ENCODE assay signal across 10 cellular contexts in genomic region chr3:27666277-27666676, GRCh38. TPM values are rescaled to one million over a fixed set of nuclear protein-coding genes. Genes with fewer than 3 reads are reported as not detected.
DNase-seq lines count a peak whose midpoint lies in the region; ATAC-seq, FAIRE-seq and TF ChIP-seq lines count a peak whose summit lies in the region.
"Had no signal": no experiment of that assay in that cellular context is flagged by ENCODE, and none has a peak within 500 bp of the region (broad histone marks: within the 10 kb centered on the region; RNA-seq: fewer than 3 reads in every experiment).

No MANE protein-coding gene starts in this region.

- CTCF ChIA-PET in H1 (lab: Charles Lee; ENCODE audit: partially characterized antibody): interaction anchor here (0.6 to 2.0 kb wide), 6 partner anchors 9 to 239 kb away, joined by 3 to 8 read pairs (median 3); no protein-coding TSS in a partner anchor

- H4K5ac ChIP-seq in H1 (ENCODE audit: insufficient read length, low read depth, low read length): no peak overlapping the region

- no peak overlapping the region for H2BK20ac ChIP-seq in H1 (ENCODE audit: low read length)

- TF ChIP-seq POLR2A in H1 (IDR thresholded peaks at IDR 0.05; ENCODE audit: control extremely low read depth in 1 of 2, low read depth in 2 of 2, low read length in 2 of 2): no peak; a peak in 1 of 3 replicates
- no peak for TF ChIP-seq POLR2A in lower leg skin (IDR thresholded peaks at IDR 0.05)

- no peak overlapping the region for H3K4ac ChIP-seq in H1 (replicated peaks; ENCODE audit: insufficient read length, low read depth, low read length)

- no peak for TF ChIP-seq RAD21 in H1 (IDR thresholded peaks at IDR 0.05 in 1 of 2, conservative IDR thresholded peaks at IDR 0.05 in 1 of 2; ENCODE audit: low read depth in 2 of 2, low read length in 2 of 2)

- ATAC-seq in GM19463 (IDR thresholded peaks at IDR 0.05; ENCODE audit: unreplicated experiment): peak; percentile 28
- peak; percentile 65 for ATAC-seq in HG03439 (IDR thresholded peaks at IDR 0.05; ENCODE audit: unreplicated experiment)

- H4K8ac ChIP-seq in H1 (ENCODE audit: extremely low read depth, insufficient read depth, low read length): no peak overlapping the region

- H2BK5ac ChIP-seq in H1 (ENCODE audit: low read depth, low read length): peak overlapping the region; percentile 64; the same call in 1 of the 2 replicates

- no peaks in the 10 kb centered on the region; the same call in 1 of the 2 replicates for H3K23me2 ChIP-seq in H1 (ENCODE audit: low read depth, low read length)

- no peak for TF ChIP-seq CTCF in AG10803 (conservative IDR thresholded peaks at IDR 0.05; ENCODE audit: low read length)
- no peak for TF ChIP-seq CTCF in H1 (IDR thresholded peaks at IDR 0.05; ENCODE audit: control extremely low read depth in 1 of 3, insufficient read depth in 1 of 3, low read depth in 1 of 3, low read length in 3 of 3)
- no peak for TF ChIP-seq CTCF in lower leg skin (IDR thresholded peaks at IDR 0.05)
- no peak for TF ChIP-seq CTCF in GM10266 (IDR thresholded peaks at IDR 0.05; ENCODE audit: control insufficient read depth, insufficient read depth, low read depth, missing control alignments)

- no peak overlapping the region for H2BK15ac ChIP-seq in H1 (ENCODE audit: low read length)

- 0 out of 7 replicates have a peak overlapping the region, but pooled peaks of 1 of the 4 experiments have one; percentile 25 for H3K9ac ChIP-seq in H1 (replicated peaks in 1 of 4; ENCODE audit: extremely low read depth in 1 of 4, low read depth in 3 of 4, low read length in 3 of 4)

- H3K27me3 ChIP-seq in H1 (replicated peaks in 1 of 4; ENCODE audit: control insufficient read depth in 3 of 4, extremely low read depth in 1 of 4, insufficient read depth in 3 of 4, low read length in 3 of 4): no peaks in the 10 kb centered on the region

- no peak overlapping the region for H3K56ac ChIP-seq in H1 (replicated peaks; ENCODE audit: insufficient read length, low read depth, low read length)

- intact Hi-C loops in lower leg skin (cut with DNase I; ENCODE audit: low total_unique reads): no loop called here

- no peaks in the 10 kb centered on the region for H3K9me3 ChIP-seq in H1 (ENCODE audit: insufficient read depth in 2 of 2, low read depth in 1 of 2, low read length in 1 of 2)
- H3K9me3 ChIP-seq: thoracic aorta had no signal

- POLR2A ChIA-PET in H1 (lab: Charles Lee; ENCODE audit: partially characterized antibody): interaction anchor here (0.8 to 2.0 kb wide), 3 partner anchors 12 to 182 kb away, joined by 3 to 7 read pairs (median 7); partner anchors contain the start of gene SLC4A7

- TF ChIP-seq EP300 in H1 (IDR thresholded peaks at IDR 0.05; ENCODE audit: borderline replicate concordance in 1 of 2, low read depth in 2 of 2, low read length in 2 of 2): no peak; a peak in 1 of 3 replicates

- no peak overlapping the region for H2BK120ac ChIP-seq in H1 (replicated peaks; ENCODE audit: low read depth, low read length)

- H2BK12ac ChIP-seq in H1 (ENCODE audit: low read depth, low read length): no peak overlapping the region

- FAIRE-seq in H1 (lab: Jason Lieb, UNC): peak; percentile 28

- no peak overlapping the region; the same call in 1 of the 2 replicates for H3K18ac ChIP-seq in H1 (ENCODE audit: extremely low read depth, low read length)

- no peak overlapping the region for H4K91ac ChIP-seq in H1 (replicated peaks; ENCODE audit: insufficient read length, low read length)

- H3K23ac ChIP-seq in H1 (ENCODE audit: insufficient read length): no peak overlapping the region

- H3K4me2 ChIP-seq in H1 (ENCODE audit: insufficient read depth in 1 of 2, low read depth in 2 of 2, low read length in 2 of 2): peak overlapping the region; percentile 48 to 52

- H3K4me3 ChIP-seq in AG10803 (ENCODE audit: low read length) (no peak overlapping the region), H1 (ENCODE audit: extremely low read depth in 1 of 4, insufficient read depth in 2 of 4, low read depth in 3 of 4, low read length in 4 of 4) (peak overlapping the region in 1 of 4 experiments; percentile 12; a peak in 1 of 8 replicates), lower leg skin (ENCODE audit: low read depth, poor library complexity, severe bottlenecking) (no peak overlapping the region)
- H3K4me3 ChIP-seq: thoracic aorta had no signal

- 9% methylated on average over 1 of the region's 1 CpG; no CpG with 5 or more reads in 1 of the 2 experiments for WGBS in H1 (ENCODE audit: extremely low coverage in 1 of 2, insufficient coverage in 1 of 2, insufficient read length in 1 of 2, insufficient replicate concordance in 2 of 2, low coverage in 1 of 2, low lambda C conversion rate in 2 of 2, missing lambda C conversion rate in 1 of 2), 2 experiments
- 39 to 45% methylated on average over 1 of the region's 1 CpG for WGBS in lower leg skin, 2 donors

- H4K20me1 ChIP-seq in H1 (replicated peaks in 1 of 2; ENCODE audit: control insufficient read depth in 1 of 2, insufficient read depth in 2 of 2, low read length in 2 of 2): no peaks in the 10 kb centered on the region

- H3K79me2 ChIP-seq in H1 (ENCODE audit: control insufficient read depth in 1 of 2, insufficient read depth in 2 of 2, low read length in 2 of 2): no peaks in the 10 kb centered on the region

- H3K36me3 ChIP-seq in H1 (ENCODE audit: control insufficient read depth in 2 of 4, insufficient read depth in 4 of 4, low read length in 3 of 4): no peaks in the 10 kb centered on the region
- H3K36me3 ChIP-seq: thoracic aorta had no signal

- peak; percentile 27 for DNase-seq in AG10803 (ENCODE audit: low read depth)
- DNase-seq in H1 (ENCODE audit: low read depth in 1 of 2, low spot score in 2 of 2): no peak
- DNase-seq in stimulated activated CD4-positive, alpha-beta T cell treated with anti-CD3 and anti-CD28 coated beads, Interleukin-4, amount 100 ng/mL, for 4 hours: no peak
- no peak for DNase-seq in NCI-H510A treated with DMSO at 0.1 percent for 48 hours (lab: John Stamatoyannopoulos, UW)
- no peak for DNase-seq in lower leg skin (ENCODE audit: low spot score in 2 of 2)
- no peak for DNase-seq in GM10266 (ENCODE audit: extremely low spot score)

- no peak overlapping the region for H3K14ac ChIP-seq in H1 (ENCODE audit: insufficient read length)

- H2AFZ ChIP-seq in H1 (ENCODE audit: low read length): 0 out of 2 replicates have a peak overlapping the region, but pooled peaks have one; percentile 7

- H3K27ac ChIP-seq in H1 (ENCODE audit: low read depth, low read length): peak overlapping the region; percentile 37; the same call in 1 of the 2 replicates
- H3K27ac ChIP-seq: thoracic aorta had no signal

- peaks cover 0 to 11% (median 5%) of the 10 kb centered on the region in 4 experiments; a peak in 3 of 7 replicates for H3K4me1 ChIP-seq in H1 (replicated peaks in 1 of 4; ENCODE audit: control insufficient read depth in 3 of 4, insufficient read depth in 4 of 4, low read length in 3 of 4)

- H3K79me1 ChIP-seq in H1 (ENCODE audit: low read depth, low read length): no peaks in the 10 kb centered on the region

- H2AK5ac ChIP-seq in H1 (ENCODE audit: low read depth, low read length): no peak overlapping the region

TF ChIP-seq in H1, 55 proteins besides CTCF, POLR2A, EP300 and RAD21:
- TF ChIP-seq TAF1 (IDR thresholded peaks at IDR 0.05; ENCODE audit: low read depth, low read length): no peak
- no peak for TF ChIP-seq GTF2F1 (IDR thresholded peaks at IDR 0.05; ENCODE audit: borderline replicate concordance, low read depth, low read length)
- TF ChIP-seq POU5F1 (IDR thresholded peaks at IDR 0.05; ENCODE audit: low read depth, low read length): no peak
- TF ChIP-seq TCF12 (IDR thresholded peaks at IDR 0.05; ENCODE audit: low read depth, low read length): 0 out of 2 replicates have a peak, but pooled peaks have one; percentile 31
- TF ChIP-seq SAP30 (IDR thresholded peaks at IDR 0.05; ENCODE audit: insufficient read depth, insufficient replicate concordance, low read length): peak; percentile 3
- TF ChIP-seq CEBPB (IDR thresholded peaks at IDR 0.05; ENCODE audit: low read depth, low read length): no peak
- no peak for TF ChIP-seq CREB1 (IDR thresholded peaks at IDR 0.05)
- no peak for TF ChIP-seq YY1 (IDR thresholded peaks at IDR 0.05; ENCODE audit: low read depth, low read length)
- no peak for TF ChIP-seq PHF8 (conservative IDR thresholded peaks at IDR 0.05; ENCODE audit: low read depth, low read length)
- TF ChIP-seq ASH2L (IDR thresholded peaks at IDR 0.05; ENCODE audit: low read length): no peak
- peak; percentile 12; the same call in 1 of the 2 replicates for TF ChIP-seq POLR2AphosphoS5 (IDR thresholded peaks at IDR 0.05; ENCODE audit: low read depth, low read length)
- TF ChIP-seq SP4 (IDR thresholded peaks at IDR 0.05; ENCODE audit: low read length): no peak
- TF ChIP-seq RBBP5 (IDR thresholded peaks at IDR 0.05; ENCODE audit: borderline replicate concordance, low read depth, low read length): no peak
- no peak for TF ChIP-seq NRF1 (IDR thresholded peaks at IDR 0.05; ENCODE audit: low read depth, low read length)
- TF ChIP-seq SP2 (IDR thresholded peaks at IDR 0.05; ENCODE audit: low read length): no peak
- TF ChIP-seq NANOG (IDR thresholded peaks at IDR 0.05; ENCODE audit: insufficient read depth, low read depth, low read length, poor library complexity, severe bottlenecking): no peak

RNA-seq across cellular contexts. Expression of gene EOMES, which starts 55.8 kb away (rescaled TPM):
- 0.47 and 0.50 TPM in 2 replicates for total RNA-seq in H1 (2021; fragmentation: NEBNext Ultra II Directional; extraction: Animal tissue kit (Norgen Biotek cat#: 25700))
- polyA plus RNA-seq in H1 (2011; rRNA removed): 0.09 TPM in 2 replicates
- 0.13 TPM for polyA plus RNA-seq in H1 (2011; cell fraction: cytosol; rRNA removed)
- polyA plus RNA-seq in H1 (2011; cell fraction: nucleus; rRNA removed): 0.11 TPM
- 0.18 to 0.91 TPM (median 0.46 TPM) in 4 replicates for polyA plus RNA-seq in H1 (2012, experiment 1 of 2)
- 0.73 TPM for polyA plus RNA-seq in H1 (2012, experiment 2 of 2)
- polyA plus RNA-seq in H1 (2013, experiment 1 of 2): 0.26 TPM
- 0.18 TPM for polyA plus RNA-seq in H1 (2013, experiment 2 of 2)
- polyA minus RNA-seq in H1 (2011; rRNA and poly(A)+ RNA removed): 0.25 and 0.37 TPM in 2 replicates
- polyA minus RNA-seq in H1 (2011; cell fraction: cytosol; rRNA and poly(A)+ RNA removed): not detected
- 0.40 TPM for polyA minus RNA-seq in H1 (2011; cell fraction: nucleus; rRNA and poly(A)+ RNA removed)
- under 1 TPM in 1 of 4 donors, not detected in 3; 0.13 TPM for total RNA-seq in lower leg skin
- total RNA-seq: pulmonary artery endothelial cell had no signal
